Comparison of ENCODE assay signal across 28 cellular contexts in the genomic region with DNA sequence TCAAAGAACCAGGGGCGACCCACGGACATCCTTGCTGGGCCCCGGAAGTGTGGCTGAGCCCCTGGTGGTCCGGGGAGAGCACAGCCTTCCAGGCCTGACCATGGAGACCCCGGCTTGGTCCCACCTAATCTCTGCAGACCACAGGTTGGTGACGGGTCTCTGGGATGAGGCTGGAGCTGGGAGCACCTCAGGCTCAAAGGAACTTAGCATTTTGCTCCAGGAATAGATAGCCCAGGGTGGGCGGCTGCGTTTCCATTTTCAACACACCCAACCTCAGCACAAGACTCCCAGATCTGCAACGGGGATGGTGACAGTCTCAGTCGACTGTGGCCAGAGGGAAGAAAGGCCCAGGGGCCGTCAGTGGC. TPM values are rescaled to one million over a fixed set of nuclear protein-coding genes. Genes with fewer than 3 reads are reported as not detected.
"Had no signal": no experiment of that assay in that cellular context is flagged by ENCODE, and none has a peak within 500 bp of the region (broad histone marks: within the 10 kb centered on the region; RNA-seq: fewer than 3 reads in every experiment).

No MANE protein-coding gene starts in this region.

- H3K4me3 Mint-ChIP-seq: effector memory CD8-positive, alpha-beta T cell; nephron progenitor cell; stimulated activated naive B cell treated with anti-CD40 and anti-IgM and Interleukin-4, amounts not matched to agents 10 μg/mL and 1 μg/mL and 100 μg/mL, for 72 hours had no signal

- H3K36me3 ChIP-seq: esophagus muscularis mucosa, gastrocnemius medialis, heart right ventricle, sigmoid colon, tibial nerve, upper lobe of right lung, vagina had no signal

- H3K27ac ChIP-seq: epithelial cell of prostate, esophagus muscularis mucosa, gastrocnemius medialis, heart right ventricle, sigmoid colon, skin epidermis, testis, tibial nerve, upper lobe of right lung, vagina had no signal

- H3K4me3 ChIP-seq: esophagus muscularis mucosa, gastrocnemius medialis, heart right ventricle, sigmoid colon, skin epidermis, testis, tibial nerve, upper lobe of right lung, vagina had no signal

- H3K27ac Mint-ChIP-seq: nephron progenitor cell; stimulated activated naive B cell treated with anti-CD40 and anti-IgM and Interleukin-4, amounts not matched to agents 10 μg/mL and 1 μg/mL and 100 μg/mL, for 72 hours; stimulated activated naive CD8-positive, alpha-beta T cell treated with anti-CD3 and anti-CD28 coated beads, Interleukin-15, amount 100 ng/mL, for 72 hours had no signal

- ATAC-seq: effector memory CD8-positive, alpha-beta T cell; gastrocnemius medialis; heart right ventricle; naive thymus-derived CD4-positive, alpha-beta T cell; stimulated activated naive B cell treated with anti-CD40 and anti-IgM and Interleukin-4, amounts not matched to agents 10 μg/mL and 1 μg/mL and 100 μg/mL, for 72 hours; stimulated activated naive CD8-positive, alpha-beta T cell treated with anti-CD3 and anti-CD28 coated beads, Interleukin-15, amount 100 ng/mL, for 72 hours; upper lobe of right lung had no signal

- DNase-seq: effector memory CD8-positive, alpha-beta T cell; gastrocnemius medialis; hypothalamus; kidney glomerular epithelial cell; mammary epithelial cell; naive thymus-derived CD4-positive, alpha-beta T cell; nephron progenitor cell; sigmoid colon; stimulated activated CD4-positive, alpha-beta T cell treated with anti-CD3 and anti-CD28 coated beads, Interleukin-2, amount 100 ng/mL, for 24 hours; stimulated activated CD4-positive, alpha-beta T cell treated with anti-CD3 and anti-CD28 coated beads, Interleukin-4, amount 100 ng/mL, for 4 hours; stimulated activated naive B cell treated with anti-CD40 and anti-IgM and Interleukin-4, amounts not matched to agents 10 μg/mL and 1 μg/mL and 100 μg/mL, for 72 hours; stimulated activated naive CD8-positive, alpha-beta T cell treated with anti-CD3 and anti-CD28 coated beads, Interleukin-15, amount 100 ng/mL, for 72 hours; testis; upper lobe of right lung had no signal

- FAIRE-seq: islet of Langerhans had no signal

- H3K27me3 Mint-ChIP-seq: effector memory CD8-positive, alpha-beta T cell; stimulated activated naive CD8-positive, alpha-beta T cell treated with anti-CD3 and anti-CD28 coated beads, Interleukin-15, amount 100 ng/mL, for 72 hours had no signal

- H3K4me1 ChIP-seq: gastrocnemius medialis, sigmoid colon, testis, upper lobe of right lung had no signal

- H3K9me3 ChIP-seq: esophagus muscularis mucosa, gastrocnemius medialis, sigmoid colon, testis, tibial nerve, upper lobe of right lung, vagina had no signal

- H3K9me3 Mint-ChIP-seq: stimulated activated naive CD8-positive, alpha-beta T cell treated with anti-CD3 and anti-CD28 coated beads, Interleukin-15, amount 100 ng/mL, for 72 hours had no signal

- H3K27me3 ChIP-seq: sigmoid colon, testis, tibial nerve, upper lobe of right lung, vagina had no signal

RNA-seq across cellular contexts. Expression of gene FOXL3, which starts 58.5 kb away (rescaled TPM):
- total RNA-seq: esophagus muscularis mucosa; fibroblast of villous mesenchyme; gastrocnemius medialis; heart right ventricle; lower leg skin; mammary epithelial cell; mesenteric fat pad; mononuclear cell; naive thymus-derived CD4-positive, alpha-beta T cell; omental fat pad; pulmonary artery endothelial cell; sigmoid colon; subcutaneous adipose tissue; tibial nerve; upper lobe of right lung; vagina had no signal
- polyA plus RNA-seq: heart right ventricle; mammary epithelial cell; naive thymus-derived CD4-positive, alpha-beta T cell; sigmoid colon had no signal
